13 cellular contexts compared by ENCODE assay signal in the genomic region with DNA sequence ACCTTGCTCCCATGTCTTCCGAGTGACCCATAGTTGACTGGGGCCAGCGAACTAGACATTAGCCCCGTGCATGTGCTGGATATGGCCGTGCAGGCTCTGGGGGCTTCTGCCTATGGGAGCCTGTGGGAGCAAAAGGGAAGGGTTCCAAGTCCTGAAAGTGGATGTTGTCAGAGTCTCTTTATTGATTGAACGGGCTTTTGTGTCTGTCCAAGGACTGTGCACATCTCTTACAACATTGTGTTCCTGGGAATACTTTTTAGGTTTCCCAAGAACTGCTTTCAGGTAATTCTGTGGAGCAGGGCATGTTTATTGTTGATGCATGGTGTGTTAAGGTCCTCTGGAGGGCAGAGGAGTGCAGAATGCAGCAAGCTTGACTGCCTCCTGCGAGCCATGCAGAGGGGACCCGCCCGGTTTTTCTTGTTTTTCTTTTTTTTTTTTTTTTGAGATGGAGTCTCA. TPM values are rescaled to one million over a fixed set of nuclear protein-coding genes. Genes with fewer than 3 reads are reported as not detected.
DNase-seq lines count a peak whose midpoint lies in the region; ATAC-seq and TF ChIP-seq lines count a peak whose summit lies in the region.
"Had no signal": no experiment of that assay in that cellular context is flagged by ENCODE, and none has a peak within 500 bp of the region (broad histone marks: within the 10 kb centered on the region; RNA-seq: fewer than 3 reads in every experiment).

No MANE protein-coding gene starts in this region.

- H3K9me3 Mint-ChIP-seq in activated T-helper 1 cell treated with anti-CD3 and anti-CD28 coated beads, Interleukin-12 subunit alpha, Interleukin-12 subunit beta, Interleukin-2, Interleukin-4 antibody, amounts not matched to agents 30 ng/mL and 10 ng/mL and 1 ng/mL, durations not matched to agents 14 hours and 24 hours and 36 hours: peaks cover 12% of the 10 kb centered on the region
- H3K9me3 Mint-ChIP-seq: CD8-positive, alpha-beta memory T cell had no signal

- H3K27ac ChIP-seq in C4-2B (peak overlapping the region; percentile 10; the same call in 1 of the 2 replicates), lower lobe of right lung (no peak overlapping the region)
- H3K27ac ChIP-seq: right lobe of liver had no signal

- TF ChIP-seq CTCF in C4-2B (conservative IDR thresholded peaks at IDR 0.05): peak; percentile 67
- TF ChIP-seq CTCF in GM13976 (IDR thresholded peaks at IDR 0.05; ENCODE audit: borderline replicate concordance, control extremely low read depth, extremely low read depth, insufficient read depth, missing control alignments): peak; percentile 36
- peak; percentile 5 for TF ChIP-seq CTCF in lower lobe of right lung (IDR thresholded peaks at IDR 0.05)

- H3K4me3 Mint-ChIP-seq in activated T-helper 1 cell treated with anti-CD3 and anti-CD28 coated beads, Interleukin-12 subunit alpha, Interleukin-12 subunit beta, Interleukin-2, Interleukin-4 antibody, amounts not matched to agents 30 ng/mL and 10 ng/mL and 1 ng/mL, durations not matched to agents 14 hours and 24 hours and 36 hours: no peak overlapping the region

- ATAC-seq in lower lobe of right lung: peak in 1 of 2 donors; percentile 8
- ATAC-seq in GM21360 (IDR thresholded peaks at IDR 0.05; ENCODE audit: unreplicated experiment): no peak
- ATAC-seq: T-helper 17 cell had no signal

- H3K9me3 ChIP-seq in lower lobe of right lung: no peaks in the 10 kb centered on the region
- H3K9me3 ChIP-seq: left ventricle myocardium inferior, right lobe of liver had no signal

- H3K36me3 ChIP-seq in lower lobe of right lung: no peaks in the 10 kb centered on the region
- H3K36me3 ChIP-seq: left ventricle myocardium inferior, right lobe of liver had no signal

- H3K27me3 ChIP-seq in lower lobe of right lung (ENCODE audit: low read depth): no peaks in the 10 kb centered on the region
- H3K27me3 ChIP-seq: right lobe of liver had no signal

- DNase-seq in GM13976 (ENCODE audit: low spot score): no peak
- DNase-seq in activated T-helper 1 cell treated with anti-CD3 and anti-CD28 coated beads, Interleukin-12 subunit alpha, Interleukin-12 subunit beta, Interleukin-2, Interleukin-4 antibody, amounts not matched to agents 30 ng/mL and 10 ng/mL and 1 ng/mL, durations not matched to agents 14 hours and 24 hours and 36 hours (ENCODE audit: low spot score): no peak
- no peak for DNase-seq in lower lobe of right lung
- DNase-seq in DMS79 (lab: John Stamatoyannopoulos, UW): no peak
- DNase-seq in stimulated activated CD4-positive, alpha-beta T cell treated with anti-CD3 and anti-CD28 coated beads, Interleukin-2, amount 100 ng/mL, for 48 hours: no peak
- DNase-seq in stimulated activated CD4-positive, alpha-beta T cell treated with anti-CD3 and anti-CD28 coated beads, Interleukin-4, amount 100 ng/mL, for 1 hour: no peak
- DNase-seq: CD8-positive, alpha-beta memory T cell; left ventricle myocardium inferior; NCI-H774; right lobe of liver; T-helper 17 cell had no signal

- H3K4me3 ChIP-seq in lower lobe of right lung: no peak overlapping the region
- H3K4me3 ChIP-seq: left ventricle myocardium inferior, right lobe of liver had no signal

- in situ Hi-C loops in GM13976 (cut with MboI; ENCODE audit: low sequenced_read_pairs, unreplicated experiment): no loop called here

- H3K36me3 Mint-ChIP-seq in activated T-helper 1 cell treated with anti-CD3 and anti-CD28 coated beads, Interleukin-12 subunit alpha, Interleukin-12 subunit beta, Interleukin-2, Interleukin-4 antibody, amounts not matched to agents 30 ng/mL and 10 ng/mL and 1 ng/mL, durations not matched to agents 14 hours and 24 hours and 36 hours (ENCODE audit: low read depth): peaks cover 25% of the 10 kb centered on the region

- peaks cover 41% of the 10 kb centered on the region for H3K4me1 Mint-ChIP-seq in activated T-helper 1 cell treated with anti-CD3 and anti-CD28 coated beads, Interleukin-12 subunit alpha, Interleukin-12 subunit beta, Interleukin-2, Interleukin-4 antibody, amounts not matched to agents 30 ng/mL and 10 ng/mL and 1 ng/mL, durations not matched to agents 14 hours and 24 hours and 36 hours (ENCODE audit: low read depth)

- H3K4me1 ChIP-seq in lower lobe of right lung: peaks cover 29% of the 10 kb centered on the region

- peaks cover 6% of the 10 kb centered on the region for H3K27me3 Mint-ChIP-seq in activated T-helper 1 cell treated with anti-CD3 and anti-CD28 coated beads, Interleukin-12 subunit alpha, Interleukin-12 subunit beta, Interleukin-2, Interleukin-4 antibody, amounts not matched to agents 30 ng/mL and 10 ng/mL and 1 ng/mL, durations not matched to agents 14 hours and 24 hours and 36 hours (ENCODE audit: insufficient read depth)
- H3K27me3 Mint-ChIP-seq: T-helper 17 cell had no signal

- intact Hi-C loops in activated T-helper 1 cell treated with anti-CD3 and anti-CD28 coated beads, Interleukin-12 subunit alpha, Interleukin-12 subunit beta, Interleukin-2, Interleukin-4 antibody, amounts not matched to agents 30 ng/mL and 10 ng/mL and 1 ng/mL, durations not matched to agents 14 hours and 24 hours and 36 hours (cut with micrococcal nuclease): no loop called here
- intact Hi-C loops in lower lobe of right lung (cut with DNase I): no loop called here

- H3K27ac Mint-ChIP-seq in activated T-helper 1 cell treated with anti-CD3 and anti-CD28 coated beads, Interleukin-12 subunit alpha, Interleukin-12 subunit beta, Interleukin-2, Interleukin-4 antibody, amounts not matched to agents 30 ng/mL and 10 ng/mL and 1 ng/mL, durations not matched to agents 14 hours and 24 hours and 36 hours: peak overlapping the region; percentile 58
- H3K27ac Mint-ChIP-seq: T-helper 17 cell had no signal

RNA-seq across cellular contexts. Expression of gene RNF144A, which starts 5.0 kb away (rescaled TPM):
- 14.4 and 16.6 TPM in 2 replicates for total RNA-seq in activated T-helper 1 cell treated with anti-CD3 and anti-CD28 coated beads, Interleukin-12 subunit alpha, Interleukin-12 subunit beta, Interleukin-2, Interleukin-4 antibody, amounts not matched to agents 30 ng/mL and 10 ng/mL and 1 ng/mL, durations not matched to agents 14 hours and 24 hours and 36 hours
- total RNA-seq in lower lobe of right lung: 13.9 TPM

RNA-seq across cellular contexts. Expression of gene RSAD2, which starts 44.7 kb away (rescaled TPM):
- 2.2 and 2.4 TPM in 2 replicates for total RNA-seq in activated T-helper 1 cell treated with anti-CD3 and anti-CD28 coated beads, Interleukin-12 subunit alpha, Interleukin-12 subunit beta, Interleukin-2, Interleukin-4 antibody, amounts not matched to agents 30 ng/mL and 10 ng/mL and 1 ng/mL, durations not matched to agents 14 hours and 24 hours and 36 hours
- total RNA-seq in lower lobe of right lung: 21.9 TPM

RNA-seq across cellular contexts. Expression of gene CMPK2, which starts 56.5 kb away (rescaled TPM):
- total RNA-seq in activated T-helper 1 cell treated with anti-CD3 and anti-CD28 coated beads, Interleukin-12 subunit alpha, Interleukin-12 subunit beta, Interleukin-2, Interleukin-4 antibody, amounts not matched to agents 30 ng/mL and 10 ng/mL and 1 ng/mL, durations not matched to agents 14 hours and 24 hours and 36 hours: 4.1 and 7.4 TPM in 2 replicates
- 43.3 TPM for total RNA-seq in lower lobe of right lung

Comparison
In these comparisons a context has a peak if more than half of its experiments do, and no peak if none do; other contexts are left out.
1. CTCF ChIP-seq: peak in every context shown above with its lines; median percentile 67 in C4-2B; 36 in GM13976; 5 in lower lobe of right lung.